27 cellular contexts compared by ENCODE assay signal in genomic region chr1:18861082-18861481, GRCh38. TPM values are rescaled to one million over a fixed set of nuclear protein-coding genes. Genes with fewer than 3 reads are reported as not detected.
"Had no signal": no experiment of that assay in that cellular context is flagged by ENCODE, and none has a peak within 500 bp of the region (broad histone marks: within the 10 kb centered on the region; RNA-seq: fewer than 3 reads in every experiment).

No MANE protein-coding gene starts in this region.

- H3K27me3 ChIP-seq: gastrocnemius medialis, ovary, right atrium auricular region, testis, upper lobe of right lung, vagina had no signal

- H3K27ac Mint-ChIP-seq: natural killer cell; stimulated activated naive B cell treated with anti-CD40 and anti-IgM and Interleukin-4, amounts not matched to agents 10 μg/mL and 1 μg/mL and 100 μg/mL, for 72 hours; stimulated activated naive CD8-positive, alpha-beta T cell treated with anti-CD3 and anti-CD28 coated beads, Interleukin-15, amount 100 ng/mL, for 72 hours had no signal

- H3K36me3 ChIP-seq: esophagus muscularis mucosa, gastrocnemius medialis, heart right ventricle, ovary, right atrium auricular region, sigmoid colon, tibial nerve, upper lobe of right lung, vagina had no signal

- H3K9me3 ChIP-seq: esophagus muscularis mucosa, gastrocnemius medialis, heart right ventricle, ovary, right atrium auricular region, sigmoid colon, testis, tibial nerve, upper lobe of right lung, vagina had no signal

- H3K4me3 ChIP-seq: esophagus muscularis mucosa, gastrocnemius medialis, heart right ventricle, ovary, right atrium auricular region, sigmoid colon, skin epidermis, testis, tibial nerve, upper lobe of right lung, vagina had no signal

- H3K4me1 ChIP-seq: esophagus muscularis mucosa, gastrocnemius medialis, heart right ventricle, right atrium auricular region, sigmoid colon, testis, tibial nerve, upper lobe of right lung, vagina had no signal

- ATAC-seq: gastrocnemius medialis; heart right ventricle; natural killer cell; stimulated activated naive B cell treated with anti-CD40 and anti-IgM and Interleukin-4, amounts not matched to agents 10 μg/mL and 1 μg/mL and 100 μg/mL, for 72 hours; stimulated activated naive CD8-positive, alpha-beta T cell treated with anti-CD3 and anti-CD28 coated beads, Interleukin-15, amount 100 ng/mL, for 72 hours; upper lobe of right lung had no signal

- H3K27ac ChIP-seq: epithelial cell of prostate, esophagus muscularis mucosa, gastrocnemius medialis, heart right ventricle, ovary, right atrium auricular region, sigmoid colon, skin epidermis, testis, tibial nerve, upper lobe of right lung, vagina had no signal

- FAIRE-seq: endometrium, islet of Langerhans had no signal

- DNase-seq: effector memory CD4-positive, alpha-beta T cell; gastrocnemius medialis; heart right ventricle; hypothalamus; kidney glomerular epithelial cell; natural killer cell; ovary; sigmoid colon; stimulated activated CD4-positive, alpha-beta T cell treated with anti-CD3 and anti-CD28 coated beads, Interleukin-2, amount 100 ng/mL, for 24 hours; stimulated activated CD4-positive, alpha-beta T cell treated with anti-CD3 and anti-CD28 coated beads, Interleukin-4, amount 100 ng/mL, for 4 hours; stimulated activated naive B cell treated with anti-CD40 and anti-IgM and Interleukin-4, amounts not matched to agents 10 μg/mL and 1 μg/mL and 100 μg/mL, for 72 hours; stimulated activated naive CD8-positive, alpha-beta T cell treated with anti-CD3 and anti-CD28 coated beads, Interleukin-15, amount 100 ng/mL, for 72 hours; testis; upper lobe of right lung had no signal

- H3K4me1 Mint-ChIP-seq: natural killer cell; neural crest cell; stimulated activated naive B cell treated with anti-CD40 and anti-IgM and Interleukin-4, amounts not matched to agents 10 μg/mL and 1 μg/mL and 100 μg/mL, for 72 hours; stimulated activated naive CD8-positive, alpha-beta T cell treated with anti-CD3 and anti-CD28 coated beads, Interleukin-15, amount 100 ng/mL, for 72 hours had no signal

- H3K4me3 Mint-ChIP-seq: natural killer cell; neural crest cell; stimulated activated naive B cell treated with anti-CD40 and anti-IgM and Interleukin-4, amounts not matched to agents 10 μg/mL and 1 μg/mL and 100 μg/mL, for 72 hours; stimulated activated naive CD8-positive, alpha-beta T cell treated with anti-CD3 and anti-CD28 coated beads, Interleukin-15, amount 100 ng/mL, for 72 hours had no signal

- H3K9me3 Mint-ChIP-seq: natural killer cell; neural crest cell; stimulated activated naive B cell treated with anti-CD40 and anti-IgM and Interleukin-4, amounts not matched to agents 10 μg/mL and 1 μg/mL and 100 μg/mL, for 72 hours; stimulated activated naive CD8-positive, alpha-beta T cell treated with anti-CD3 and anti-CD28 coated beads, Interleukin-15, amount 100 ng/mL, for 72 hours had no signal

- H3K36me3 Mint-ChIP-seq: natural killer cell; stimulated activated naive B cell treated with anti-CD40 and anti-IgM and Interleukin-4, amounts not matched to agents 10 μg/mL and 1 μg/mL and 100 μg/mL, for 72 hours had no signal

RNA-seq across cellular contexts. Expression of gene TAS1R2, which starts 1.6 kb away (rescaled TPM):
- total RNA-seq: esophagus muscularis mucosa, fibroblast of villous mesenchyme, gastrocnemius medialis, heart right ventricle, mucosa of gallbladder, natural killer cell, neural crest cell, ovary, posterior vena cava, right atrium auricular region, sigmoid colon, subcutaneous adipose tissue, tibial nerve, upper lobe of right lung had no signal
- polyA plus RNA-seq: heart right ventricle, ovary, sigmoid colon had no signal
